Comparison of ENCODE assay signal across 15 cellular contexts in genomic region chr9:19967567-19968459, GRCh38.
DNase-seq lines count a peak whose midpoint lies in the region; ATAC-seq, FAIRE-seq and TF ChIP-seq lines count a peak whose summit lies in the region.
"Had no signal": no experiment of that assay in that cellular context is flagged by ENCODE, and none has a peak within 500 bp of the region (broad histone marks: within the 10 kb centered on the region; RNA-seq: fewer than 3 reads in every experiment).

No MANE protein-coding gene starts in this region.

- H3K4me1 Mint-ChIP-seq in endodermal cell, result peaks cover 12% of the 10 kb centered on the region

- in situ Hi-C loops in HAP-1 (cut with MboI; ENCODE audit: low sequenced_read_pairs), result no loop called here
- in situ Hi-C loops in HepG2 (cut with HindIII; ENCODE audit: extremely low pct_ligation_motif_present, low pct_unique_long_range_greater_than_20kb), result no loop called here

- intact Hi-C loops in HepG2 (cut with micrococcal nuclease; ENCODE audit: unreplicated experiment), result no loop called here

- no peak for FAIRE-seq in HepG2 (lab: Jason Lieb, UNC)

- H3K4me3 ChIP-seq in HAP-1 (no peak overlapping the region), endodermal cell (ENCODE audit: low read length) (no peak overlapping the region), HepG2 (replicated peaks in 1 of 3; ENCODE audit: insufficient read depth in 1 of 3, low read depth in 2 of 3, low read length in 3 of 3) (no peak overlapping the region)

- no peak for TF ChIP-seq POLR2A in HepG2 (IDR thresholded peaks at IDR 0.05; ENCODE audit: insufficient read depth in 1 of 2, low read depth in 2 of 2, low read length in 2 of 2)

- CTCF ChIA-PET in HepG2 (lab: Yijun Ruan, JAX; ENCODE audit: low intra/inter-chr PET ratio, low total read pairs), result no interaction called here

- H3K27me3 ChIP-seq in HAP-1 (ENCODE audit: low read depth), result no peaks in the 10 kb centered on the region; the same call in 1 of the 2 replicates
- no peaks in the 10 kb centered on the region for H3K27me3 ChIP-seq in endodermal cell (ENCODE audit: control insufficient read depth, insufficient read depth, low read length, poor library complexity, severe bottlenecking)
- H3K27me3 ChIP-seq in HepG2 (ENCODE audit: control insufficient read depth in 1 of 2, insufficient read depth in 2 of 2, low read length in 2 of 2), result no peaks in the 10 kb centered on the region; a peak in 1 of 5 replicates

- no peak overlapping the region for H2AFZ ChIP-seq in HepG2 (ENCODE audit: low read length)

- no peaks in the 10 kb centered on the region for H4K20me1 ChIP-seq in HepG2 (ENCODE audit: insufficient read depth, low read length)

- POLR2A ChIA-PET in HepG2 (lab: Yijun Ruan, JAX), result no interaction called here

- H3K9ac ChIP-seq in endodermal cell (ENCODE audit: extremely low read depth, low read length, poor library complexity, severe bottlenecking) (no peak overlapping the region), HepG2 (ENCODE audit: insufficient read depth, low read depth, low read length) (no peak overlapping the region)

- TF ChIP-seq RAD21 in HepG2 (CRISPR knock-in tag; IDR thresholded peaks at IDR 0.05), result no peak

- H3K79me2 ChIP-seq in HepG2 (ENCODE audit: insufficient read depth, low read length), result no peaks in the 10 kb centered on the region

- H3K36me3 ChIP-seq in HAP-1 (replicated peaks) (no peaks in the 10 kb centered on the region), endodermal cell (ENCODE audit: control insufficient read depth, insufficient read depth, low read length) (no peaks in the 10 kb centered on the region), HepG2 (replicated peaks in 1 of 2; ENCODE audit: control insufficient read depth in 1 of 2, insufficient read depth in 2 of 2, low read length in 2 of 2) (no peaks in the 10 kb centered on the region)

- ATAC-seq in GM19324 (IDR thresholded peaks at IDR 0.05; ENCODE audit: low FRiP score, unreplicated experiment) (no peak), HG02981 (IDR thresholded peaks at IDR 0.05; ENCODE audit: unreplicated experiment) (no peak), HepG2 (no peak)
- ATAC-seq: naive thymus-derived CD4-positive, alpha-beta T cell; right cardiac atrium had no signal

- no peak overlapping the region for H3K4me2 ChIP-seq in HepG2 (ENCODE audit: low read depth, low read length)

- no peaks in the 10 kb centered on the region for H3K9me3 Mint-ChIP-seq in endodermal cell
- H3K9me3 Mint-ChIP-seq: activated T-cell treated with anti-CD3 and anti-CD28 coated beads, Interleukin-2, amount 50 U/mL, for 24 hours had no signal

- TF ChIP-seq CTCF in endodermal cell (conservative IDR thresholded peaks at IDR 0.05), result peak; percentile 25
- TF ChIP-seq CTCF in HepG2 (CRISPR knock-in tag; IDR thresholded peaks at IDR 0.05), result no peak

- no TSS peak for BruUV-seq in HepG2 (replicated peaks; lab: Mats Ljungman, UMichigan)

- H3K4me1 ChIP-seq in HAP-1 (no peaks in the 10 kb centered on the region), endodermal cell (ENCODE audit: control insufficient read depth, insufficient read depth, low read length) (peaks cover 4% of the 10 kb centered on the region), HepG2 (ENCODE audit: insufficient read depth, low read length) (no peaks in the 10 kb centered on the region)

- H3K27me3 Mint-ChIP-seq in endodermal cell (ENCODE audit: insufficient read depth), result peaks cover 4% of the 10 kb centered on the region
- H3K27me3 Mint-ChIP-seq: activated T-cell treated with anti-CD3 and anti-CD28 coated beads, Interleukin-2, amount 50 U/mL, for 24 hours; naive thymus-derived CD4-positive, alpha-beta T cell had no signal

- no peaks in the 10 kb centered on the region for H3K9me3 ChIP-seq in HAP-1
- no peaks in the 10 kb centered on the region for H3K9me3 ChIP-seq in endodermal cell (ENCODE audit: control insufficient read depth, low read length)
- H3K9me3 ChIP-seq in HepG2 (ENCODE audit: low read length), result no peaks in the 10 kb centered on the region

- H3K36me3 Mint-ChIP-seq in endodermal cell (ENCODE audit: low read depth), result no peaks in the 10 kb centered on the region

- H3K27ac ChIP-seq in endodermal cell (ENCODE audit: low read depth, low read length) (no peak overlapping the region), HepG2 (ENCODE audit: extremely low read length, insufficient read depth, low read length) (no peak overlapping the region)

- no peak overlapping the region for H3K4me3 Mint-ChIP-seq in endodermal cell
- H3K4me3 Mint-ChIP-seq: activated T-cell treated with anti-CD3 and anti-CD28 coated beads, Interleukin-2, amount 50 U/mL, for 24 hours; naive thymus-derived CD4-positive, alpha-beta T cell had no signal

- TF ChIP-seq EP300 in HepG2 (IDR thresholded peaks at IDR 0.05; ENCODE audit: low read depth in 2 of 2, low read length in 2 of 2) (no peak), HepG2 (CRISPR knock-in tag; IDR thresholded peaks at IDR 0.05; ENCODE audit: borderline replicate concordance) (no peak)

- H3K27ac Mint-ChIP-seq in endodermal cell, result no peak overlapping the region
- H3K27ac Mint-ChIP-seq: activated T-cell treated with anti-CD3 and anti-CD28 coated beads, Interleukin-2, amount 50 U/mL, for 24 hours; naive thymus-derived CD4-positive, alpha-beta T cell had no signal

- DNase-seq in Ammon's horn (ENCODE audit: low spot score) (peak; percentile 9), HAP-1 (ENCODE audit: low spot score in 2 of 2) (peak; percentile 31 to 56), NCI-H748 (lab: John Stamatoyannopoulos, UW; ENCODE audit: unreplicated experiment) (peak; percentile 65), endodermal cell (peak; percentile 63), AG08395 (ENCODE audit: low spot score) (no peak), HepG2 (ENCODE audit: low spot score) (no peak)
- DNase-seq: activated T-cell treated with anti-CD3 and anti-CD28 coated beads, Interleukin-2, amount 50 U/mL, for 24 hours; amniotic stem cell; cortex of kidney; DMS53; right cardiac atrium; stimulated activated naive CD4-positive, alpha-beta T cell had no signal

TF ChIP-seq in HepG2, 621 proteins besides CTCF, POLR2A, EP300 and RAD21:
- TF ChIP-seq ADNP (CRISPR knock-in tag; IDR thresholded peaks at IDR 0.05) (no peak), PTBP1 (IDR thresholded peaks at IDR 0.05; ENCODE audit: low read depth, low read length, poor library complexity, severe bottlenecking) (no peak), MEF2D (CRISPR knock-in tag; IDR thresholded peaks at IDR 0.05) (no peak), ZSCAN9 (CRISPR knock-in tag; IDR thresholded peaks at IDR 0.05; ENCODE audit: borderline replicate concordance) (no peak), ZNF772 (CRISPR knock-in tag; IDR thresholded peaks at IDR 0.05) (no peak), SETDB1 (CRISPR knock-in tag; IDR thresholded peaks at IDR 0.05; ENCODE audit: borderline replicate concordance) (no peak), ZNF235 (CRISPR knock-in tag; IDR thresholded peaks at IDR 0.05; ENCODE audit: borderline replicate concordance) (no peak), TRAFD1 (CRISPR knock-in tag; IDR thresholded peaks at IDR 0.05; ENCODE audit: borderline replicate concordance) (no peak)

Comparison
In these comparisons a context has a peak if more than half of its experiments do, and no peak if none do; other contexts are left out.
1. DNase-seq: peak in Ammon's horn (single experiment), HAP-1 (2 of 2), NCI-H748 (single experiment) and endodermal cell (single experiment); none in AG08395 (single experiment) and HepG2 (single experiment).